Comparison of ENCODE assay signal across 8 cellular contexts in the genomic region with DNA sequence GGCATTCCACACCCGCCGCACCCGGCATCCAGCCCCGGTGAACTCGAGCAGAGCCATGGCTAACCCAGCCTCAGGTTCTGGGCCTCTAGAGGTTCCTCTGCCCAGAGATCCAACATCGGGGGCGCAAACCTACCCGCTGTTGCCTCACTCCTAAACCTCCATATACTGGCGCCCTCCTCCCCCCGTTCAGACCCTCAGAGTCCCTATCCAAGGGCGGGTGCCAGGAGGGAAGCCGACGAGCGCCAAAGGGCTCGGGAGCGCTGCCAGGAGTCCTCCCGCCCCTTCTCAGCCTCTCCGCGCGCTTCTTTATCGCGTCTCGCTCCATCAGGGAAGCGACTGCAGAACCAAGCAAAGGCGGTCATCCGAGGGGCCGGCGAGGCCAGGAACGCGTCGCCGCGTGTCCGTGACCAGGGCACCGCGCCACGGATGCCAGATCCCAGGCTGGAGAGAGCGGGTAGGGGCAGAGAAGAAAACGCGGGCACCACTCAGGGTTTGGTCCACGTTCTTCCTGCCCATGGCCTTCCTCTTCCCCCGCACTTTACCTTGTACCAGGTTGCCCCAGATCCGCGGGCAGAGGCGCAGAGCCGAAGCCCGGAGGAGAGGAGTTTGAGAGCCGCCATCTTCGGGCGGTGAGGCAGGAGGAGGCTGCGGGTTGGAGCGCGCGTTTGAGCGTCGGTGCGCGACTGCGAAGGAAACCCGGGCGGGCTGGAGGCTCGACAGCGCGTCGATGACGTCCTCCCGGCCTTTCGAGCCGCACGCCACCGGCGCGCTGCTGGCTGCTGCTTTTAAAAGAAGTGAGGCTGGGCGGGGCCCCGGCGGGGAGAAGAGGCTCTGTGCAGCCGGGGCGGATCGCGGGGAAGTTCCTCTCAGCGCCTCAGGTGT. TPM values are rescaled to one million over a fixed set of nuclear protein-coding genes. Genes with fewer than 3 reads are reported as not detected.
DNase-seq lines count a peak whose midpoint lies in the region; ATAC-seq and TF ChIP-seq lines count a peak whose summit lies in the region.

TSS of gene OXCT1 (minus strand) at position 687 of the 882 bp plus-strand sequence. CDS start at position 620, 67 bp downstream.

- TF ChIP-seq POLR2A in uterus (IDR thresholded peaks at IDR 0.05) = peak; percentile 78 to 82

- H3K36me3 ChIP-seq in uterus = no peaks in the 10 kb centered on the region

- H3K9me3 ChIP-seq in right cardiac atrium (ENCODE audit: control insufficient read depth, low read length) (no peaks in the 10 kb centered on the region), uterus (no peaks in the 10 kb centered on the region)

- H3K27me3 ChIP-seq in right cardiac atrium (ENCODE audit: control insufficient read depth, insufficient read depth) (no peaks in the 10 kb centered on the region), uterus (no peaks in the 10 kb centered on the region)

- H3K4me3 ChIP-seq in right cardiac atrium (ENCODE audit: low read length) (peak within 1 kb of the TSS; percentile 74), uterus (peak within 1 kb of the TSS; percentile 58 to 76)

- ATAC-seq in HG02840 (IDR thresholded peaks at IDR 0.05; ENCODE audit: low FRiP score, unreplicated experiment) (peak; percentile 91), right cardiac atrium (peak; percentile 88 to 91)

- WGBS in right cardiac atrium = under 1% methylated on average over 81 of the region's 81 CpGs

- no peak for TF ChIP-seq CTCF in GM13977 (IDR thresholded peaks at IDR 0.05; ENCODE audit: extremely low read depth, insufficient read depth, missing control alignments)
- peak in 2 of 4 experiments; percentile 8 to 23 for TF ChIP-seq CTCF in uterus (IDR thresholded peaks at IDR 0.05)

- intact Hi-C loops in right cardiac atrium (cut with DNase I) (loop anchor here in 2 of 4 donors (5.0 to 10.0 kb wide), 2 partner anchors 55 to 187 kb away; partner anchors contain the start of gene FBXO4 (in 1 of the 2)), uterus (cut with DNase I; ENCODE audit: low total_unique reads) (loop anchor here (10.0 kb wide), 1 partner anchor 55 kb away; the partner anchor contains the start of gene FBXO4)

- peak within 1 kb of the TSS; percentile 80 for H3K27ac ChIP-seq in right cardiac atrium (ENCODE audit: low read length)
- H3K27ac ChIP-seq in uterus = peak within 1 kb of the TSS; percentile 90 to 93

- in situ Hi-C loops in GM13977 (cut with MboI; ENCODE audit: low pct_unique_long_range_greater_than_20kb, low sequenced_read_pairs, unreplicated experiment) = loop anchor here (25.0 kb wide), 1 partner anchor 892 kb away; the partner anchor contains the start of gene CCDC152

- H3K4me1 ChIP-seq in right cardiac atrium (ENCODE audit: control insufficient read depth, insufficient read depth, low read length) = peaks cover 3% of the 10 kb centered on the region
- H3K4me1 ChIP-seq in uterus = no peaks in the 10 kb centered on the region

- peak; percentile 91 for DNase-seq in GM13977 (ENCODE audit: low spot score)
- DNase-seq in NCI-H1436 (lab: John Stamatoyannopoulos, UW) = peak; percentile 80
- peak; percentile 86 to 96 (median 92) for DNase-seq in T-helper 1 cell
- peak; percentile 76 for DNase-seq in amniotic stem cell (lab: John Stamatoyannopoulos, UW)
- DNase-seq in right cardiac atrium = peak; percentile 85 to 92 (median 91)
- DNase-seq in pulmonary artery endothelial cell (ENCODE audit: low read depth, low spot score) = peak; percentile 47
- DNase-seq in uterus = peak; percentile 80

RNA-seq across cellular contexts. Expression of gene OXCT1, which starts in this region (rescaled TPM):
- total RNA-seq in right cardiac atrium = 100 to 1,000 TPM in 1 of 4 donors, 10 to 100 TPM in 3; 77.9 to 108 (median 84.8) TPM
- polyA plus RNA-seq in right cardiac atrium = 54.7 TPM
- 41.8 and 43.9 TPM in 2 replicates for total RNA-seq in pulmonary artery endothelial cell
- 10 to 100 TPM; 11.2 to 37.3 (median 27.0) TPM for total RNA-seq in uterus

Comparison
In these comparisons a context has a peak if more than half of its experiments do, and no peak if none do; other contexts are left out.
1. Peak in every context shown above with its lines: DNase-seq, ATAC-seq, H3K4me3 ChIP-seq and H3K27ac ChIP-seq.